In genomic region chr17:42928714-42929496, GRCh38 we compare ENCODE assay signal across 8 cellular contexts. TPM values are rescaled to one million over a fixed set of nuclear protein-coding genes. Genes with fewer than 3 reads are reported as not detected.
A peak's percentile ranks its signal among the peaks of the same experiment; 100 is the strongest.
DNase-seq lines count a peak whose midpoint lies in the region; ATAC-seq and TF ChIP-seq lines count a peak whose summit lies in the region.

No MANE protein-coding gene starts in this region.

- H3K27me3 Mint-ChIP-seq in HFFc6 (ENCODE audit: insufficient read depth): peaks cover 10% of the 10 kb centered on the region
- peaks cover 6% of the 10 kb centered on the region for H3K27me3 Mint-ChIP-seq in activated naive CD8-positive, alpha-beta T cell treated with anti-CD3 and anti-CD28 coated beads, Interleukin-2, amount 10 ng/mL, durations not matched to agents 7 days and 5 days

- peaks cover 10% of the 10 kb centered on the region for H3K4me1 Mint-ChIP-seq in HFFc6 (ENCODE audit: low read depth)
- H3K4me1 Mint-ChIP-seq in activated naive CD8-positive, alpha-beta T cell treated with anti-CD3 and anti-CD28 coated beads, Interleukin-2, amount 10 ng/mL, durations not matched to agents 7 days and 5 days: peaks cover 11% of the 10 kb centered on the region

- no peaks in the 10 kb centered on the region for H3K36me3 Mint-ChIP-seq in HFFc6 (ENCODE audit: low read depth)
- H3K36me3 Mint-ChIP-seq in activated naive CD8-positive, alpha-beta T cell treated with anti-CD3 and anti-CD28 coated beads, Interleukin-2, amount 10 ng/mL, durations not matched to agents 7 days and 5 days: no peaks in the 10 kb centered on the region

- no peak overlapping the region for H3K4me3 ChIP-seq in NT2/D1 (ENCODE audit: insufficient read length, low read depth)
- H3K4me3 ChIP-seq in retinal pigment epithelial cell (ENCODE audit: low read length): no peak overlapping the region

- intact Hi-C loops in left cardiac atrium (cut with DNase I): no loop called here

- no peak overlapping the region for H3K4me3 Mint-ChIP-seq in HFFc6
- no peak overlapping the region for H3K4me3 Mint-ChIP-seq in activated naive CD8-positive, alpha-beta T cell treated with anti-CD3 and anti-CD28 coated beads, Interleukin-2, amount 10 ng/mL, durations not matched to agents 7 days and 5 days

- no peaks in the 10 kb centered on the region for H3K4me1 ChIP-seq in NT2/D1 (ENCODE audit: insufficient read depth, insufficient read length)

- H3K9me3 Mint-ChIP-seq in HFFc6: no peaks in the 10 kb centered on the region
- no peaks in the 10 kb centered on the region for H3K9me3 Mint-ChIP-seq in activated naive CD8-positive, alpha-beta T cell treated with anti-CD3 and anti-CD28 coated beads, Interleukin-2, amount 10 ng/mL, durations not matched to agents 7 days and 5 days

- TF ChIP-seq CTCF in HFFc6 (IDR thresholded peaks at IDR 0.05): peak; percentile 83
- TF ChIP-seq CTCF in retinal pigment epithelial cell (conservative IDR thresholded peaks at IDR 0.05; ENCODE audit: low read depth, low read length): peak; percentile 57

- peak overlapping the region; percentile 67 for H3K27ac Mint-ChIP-seq in HFFc6
- peak overlapping the region; percentile 27 for H3K27ac Mint-ChIP-seq in activated naive CD8-positive, alpha-beta T cell treated with anti-CD3 and anti-CD28 coated beads, Interleukin-2, amount 10 ng/mL, durations not matched to agents 7 days and 5 days

- H3K9me3 ChIP-seq in NT2/D1 (ENCODE audit: insufficient read depth, low read length): no peaks in the 10 kb centered on the region

- POLR2A ChIA-PET in activated naive CD8-positive, alpha-beta T cell treated with anti-CD3 and anti-CD28 coated beads, Interleukin-2, amount 10 ng/mL, durations not matched to agents 7 days and 5 days (lab: Charles Lee): interaction anchor here (0.6 to 1.0 kb wide), 5 partner anchors 46 to 1199 kb away, joined by 3 to 4 read pairs (median 4); no protein-coding TSS in a partner anchor

- no peaks in the 10 kb centered on the region for H3K27me3 ChIP-seq in NT2/D1 (ENCODE audit: insufficient read depth, insufficient read length)

- peak; percentile 83 for ATAC-seq in activated naive CD8-positive, alpha-beta T cell treated with anti-CD3 and anti-CD28 coated beads, Interleukin-2, amount 10 ng/mL, durations not matched to agents 7 days and 5 days (ENCODE audit: low read depth)
- peak; percentile 96 to 98 for ATAC-seq in left cardiac atrium
- no peak for ATAC-seq in HG03442 (IDR thresholded peaks at IDR 0.05; ENCODE audit: unreplicated experiment)

- H3K36me3 ChIP-seq in NT2/D1 (ENCODE audit: insufficient read depth, insufficient read length, low read length): no peaks in the 10 kb centered on the region

- H3K9ac ChIP-seq in NT2/D1 (ENCODE audit: insufficient read length, low read depth): no peak overlapping the region

- DNase-seq in EL: peak; percentile 66
- DNase-seq in HFFc6: peak; percentile 80
- peak; percentile 46 for DNase-seq in NT2/D1 (ENCODE audit: low read depth, low spot score)
- DNase-seq in activated naive CD8-positive, alpha-beta T cell treated with anti-CD3 and anti-CD28 coated beads, Interleukin-2, amount 10 ng/mL, durations not matched to agents 7 days and 5 days: no peak
- DNase-seq in left cardiac atrium: peak; percentile 27
- peak; percentile 26 for DNase-seq in retinal pigment epithelial cell (ENCODE audit: low read depth)
- DNase-seq in NCI-H345 (lab: John Stamatoyannopoulos, UW): no peak

RNA-seq across cellular contexts. Expression of gene G6PC1, which starts 28.3 kb away (rescaled TPM):
- total RNA-seq in HFFc6 (2021; fragmentation: NEBNext Ultra II Directional; extraction: Animal tissue kit (Norgen Biotek cat#: 25700)): not detected
- total RNA-seq in activated naive CD8-positive, alpha-beta T cell treated with anti-CD3 and anti-CD28 coated beads, Interleukin-2, amount 10 ng/mL, durations not matched to agents 7 days and 5 days: not detected
- not detected for total RNA-seq in left cardiac atrium

RNA-seq across cellular contexts. Expression of gene AARSD1, which starts 35.3 kb away (rescaled TPM):
- 10 to 100 TPM; 42.5 to 54.5 (median 47.1) TPM for total RNA-seq in HFFc6 (2021; fragmentation: NEBNext Ultra II Directional; extraction: Animal tissue kit (Norgen Biotek cat#: 25700))
- total RNA-seq in activated naive CD8-positive, alpha-beta T cell treated with anti-CD3 and anti-CD28 coated beads, Interleukin-2, amount 10 ng/mL, durations not matched to agents 7 days and 5 days: 10 to 100 TPM; 39.9 to 43.2 TPM
- total RNA-seq in left cardiac atrium: 10 to 100 TPM; 23.5 to 34.5 TPM

RNA-seq across cellular contexts. Expression of gene PTGES3L, which starts 51.0 kb away (rescaled TPM):
- total RNA-seq in HFFc6 (2021; fragmentation: NEBNext Ultra II Directional; extraction: Animal tissue kit (Norgen Biotek cat#: 25700)): 1 to 10 TPM in 4 of 6 experiments, under 1 TPM in 2; 0.87 to 1.3 (median 1.1) TPM
- under 1 TPM; 0.28 to 0.39 TPM for total RNA-seq in activated naive CD8-positive, alpha-beta T cell treated with anti-CD3 and anti-CD28 coated beads, Interleukin-2, amount 10 ng/mL, durations not matched to agents 7 days and 5 days
- total RNA-seq in left cardiac atrium: 10 to 100 TPM; 37.8 to 49.4 TPM

RNA-seq across cellular contexts. Expression of gene RUNDC1, which starts 51.5 kb away (rescaled TPM):
- total RNA-seq in HFFc6 (2021; fragmentation: NEBNext Ultra II Directional; extraction: Animal tissue kit (Norgen Biotek cat#: 25700)): 10 to 100 TPM in 5 of 6 experiments, 1 to 10 TPM in 1; 9.9 to 14.6 (median 10.3) TPM
- total RNA-seq in activated naive CD8-positive, alpha-beta T cell treated with anti-CD3 and anti-CD28 coated beads, Interleukin-2, amount 10 ng/mL, durations not matched to agents 7 days and 5 days: 10 to 100 TPM; 16.5 to 17.8 TPM
- total RNA-seq in left cardiac atrium: 10 to 100 TPM in 1 of 2 donors, 1 to 10 TPM in 1; 9.3 to 14.5 TPM

Comparison
In these comparisons a context has a peak if more than half of its experiments do, and no peak if none do; other contexts are left out.
1. DNase-seq: peak in EL (single experiment), HFFc6 (single experiment), NT2/D1 (single experiment), left cardiac atrium (single experiment) and retinal pigment epithelial cell (single experiment); none in activated naive CD8-positive, alpha-beta T cell treated with anti-CD3 and anti-CD28 coated beads, Interleukin-2, amount 10 ng/mL, durations not matched to agents 7 days and 5 days (single experiment) and NCI-H345 (single experiment).
2. RNA of gene PTGES3L, which starts 51.0 kb away (total RNA-seq): 37.8 to 49.4 TPM in left cardiac atrium; 0.87 to 1.3 TPM in HFFc6 and 0.28 to 0.39 TPM in activated naive CD8-positive, alpha-beta T cell treated with anti-CD3 and anti-CD28 coated beads, Interleukin-2, amount 10 ng/mL, durations not matched to agents 7 days and 5 days; every median in the first group is over 10 times any median in the second.